10 cellular contexts compared by ENCODE assay signal in the genomic region with DNA sequence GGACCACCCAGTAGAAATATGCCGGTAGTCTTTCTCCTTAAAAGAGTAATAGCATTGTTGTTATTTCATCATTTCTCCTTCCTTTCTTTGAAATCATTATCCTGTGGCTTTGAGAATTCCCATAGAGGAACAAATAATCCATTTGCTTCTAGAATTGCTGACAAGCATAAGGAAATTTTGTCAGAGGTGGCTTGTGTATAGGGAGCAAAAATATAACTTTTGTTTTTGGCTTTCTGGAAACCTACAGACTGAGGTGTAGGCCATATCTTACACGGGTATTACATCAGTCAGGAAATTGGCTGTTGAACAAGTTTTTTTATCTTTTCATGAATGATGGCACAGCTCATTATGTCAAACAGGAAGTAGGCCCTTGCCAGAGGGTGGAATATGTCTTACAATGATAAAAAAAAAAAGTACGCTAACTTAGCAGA.
DNase-seq lines count a peak whose midpoint lies in the region; TF ChIP-seq lines count a peak whose summit lies in the region.
"Had no signal": no experiment of that assay in that cellular context is flagged by ENCODE, and none has a peak within 500 bp of the region (broad histone marks: within the 10 kb centered on the region; RNA-seq: fewer than 3 reads in every experiment).

No MANE protein-coding gene starts in this region.

- peaks cover 15% of the 10 kb centered on the region for H3K4me1 ChIP-seq in Caco-2
- peaks cover 18% of the 10 kb centered on the region for H3K4me1 ChIP-seq in HUES48 (ENCODE audit: control insufficient read depth, insufficient read depth, low read length)

- H3K36me3 ChIP-seq in Caco-2 (ENCODE audit: control insufficient read depth, insufficient read depth, low read length): no peaks in the 10 kb centered on the region
- H3K36me3 ChIP-seq in HUES48 (ENCODE audit: control insufficient read depth, insufficient read depth, low read length): no peaks in the 10 kb centered on the region

- H3K27me3 Mint-ChIP-seq in Caco-2 (ENCODE audit: insufficient read depth, unreplicated experiment): no peaks in the 10 kb centered on the region

- H3K27me3 ChIP-seq in Caco-2 (replicated peaks; ENCODE audit: control insufficient read depth, insufficient read depth, low read length) (no peaks in the 10 kb centered on the region), HUES48 (ENCODE audit: control insufficient read depth, insufficient read depth, low read length) (no peaks in the 10 kb centered on the region)

- peak overlapping the region; percentile 91 for H3K27ac Mint-ChIP-seq in Caco-2 (ENCODE audit: unreplicated experiment)
- H3K27ac Mint-ChIP-seq: activated CD4-positive, alpha-beta T cell treated with anti-CD3 and anti-CD28 coated beads, Interleukin-2, amount 10 ng/mL, durations not matched to agents 24 days and 14 days had no signal

- H3K4me3 ChIP-seq in Caco-2 (ENCODE audit: low read depth, low read length) (no peak overlapping the region), HUES48 (ENCODE audit: low read depth, low read length) (no peak overlapping the region)

- H3K27ac ChIP-seq in HUES48 (ENCODE audit: low read depth, low read length): peak overlapping the region; percentile 71

- TF ChIP-seq CTCF in Caco-2 (IDR thresholded peaks at IDR 0.05; ENCODE audit: insufficient read depth in 1 of 2, low read depth in 1 of 2, low read length in 1 of 2, severe bottlenecking in 1 of 2, unreplicated experiment in 1 of 2): no peak

- intact Hi-C loops in Caco-2 (cut with micrococcal nuclease; ENCODE audit: unreplicated experiment): no loop called here

- H3K9me3 Mint-ChIP-seq in Caco-2 (ENCODE audit: unreplicated experiment): peaks cover 24% of the 10 kb centered on the region
- H3K9me3 Mint-ChIP-seq: activated CD4-positive, alpha-beta T cell treated with anti-CD3 and anti-CD28 coated beads, Interleukin-2, amount 10 ng/mL, durations not matched to agents 24 days and 14 days had no signal

- DNase-seq in Caco-2 (peak in 1 of 2 experiments; percentile 9), SW480 (ENCODE audit: low spot score) (peak; percentile 45), iris pigment epithelial cell (ENCODE audit: low read depth) (peak; percentile 73), NCI-H2196 (lab: John Stamatoyannopoulos, UW; ENCODE audit: unreplicated experiment) (no peak), HEK293T (ENCODE audit: extremely low spot score) (no peak), globus pallidus (ENCODE audit: low spot score) (no peak)
- DNase-seq in stimulated activated naive CD4-positive, alpha-beta T cell (lab: John Stamatoyannopoulos, UW): no peak
- DNase-seq: activated CD4-positive, alpha-beta T cell treated with anti-CD3 and anti-CD28 coated beads, Interleukin-2, amount 10 ng/mL, durations not matched to agents 24 days and 14 days; GOT3 had no signal

- no TSS peak for BruUV-seq in Caco-2 (replicated peaks; lab: Mats Ljungman, UMichigan)

- H3K4me1 Mint-ChIP-seq in Caco-2 (ENCODE audit: low read depth, unreplicated experiment): peaks cover 12% of the 10 kb centered on the region

- no peaks in the 10 kb centered on the region for H3K9me3 ChIP-seq in Caco-2
- H3K9me3 ChIP-seq in HUES48 (ENCODE audit: control insufficient read depth, insufficient read depth, low read length): no peaks in the 10 kb centered on the region

- CTCF ChIA-PET in Caco-2 (lab: Charles Lee) (no interaction called here), HEK293T (lab: Yijun Ruan, JAX) (no interaction called here)

- H3K4me3 Mint-ChIP-seq in Caco-2 (ENCODE audit: unreplicated experiment): no peak overlapping the region
- H3K4me3 Mint-ChIP-seq: activated CD4-positive, alpha-beta T cell treated with anti-CD3 and anti-CD28 coated beads, Interleukin-2, amount 10 ng/mL, durations not matched to agents 24 days and 14 days had no signal

- H3K36me3 Mint-ChIP-seq in Caco-2 (ENCODE audit: insufficient read depth, unreplicated experiment): no peaks in the 10 kb centered on the region

- peak overlapping the region; percentile 19; the same call in 1 of the 2 replicates for H3K9ac ChIP-seq in HUES48 (ENCODE audit: low read depth, low read length)

- POLR2A ChIA-PET in Caco-2 (lab: Charles Lee) (no interaction called here), HEK293T (lab: Yijun Ruan, JAX) (no interaction called here)

TF ChIP-seq in HEK293T, 16 proteins besides CTCF, POLR2A, EP300 and RAD21:
- TF ChIP-seq FOXK2 (IDR thresholded peaks at IDR 0.05) (no peak), ARNT (IDR thresholded peaks at IDR 0.05) (no peak), L3MBTL2 (conservative IDR thresholded peaks at IDR 0.05) (no peak), SP1 (IDR thresholded peaks at IDR 0.05) (no peak), NFRKB (IDR thresholded peaks at IDR 0.05) (no peak), ZNF384 (IDR thresholded peaks at IDR 0.05) (no peak), HDGF (IDR thresholded peaks at IDR 0.05; ENCODE audit: borderline replicate concordance) (no peak), LEF1 (IDR thresholded peaks at IDR 0.05; ENCODE audit: borderline replicate concordance) (no peak), SUZ12 (IDR thresholded peaks at IDR 0.05) (no peak), ELF4 (IDR thresholded peaks at IDR 0.05) (no peak), TARDBP (IDR thresholded peaks at IDR 0.05) (no peak), FOXA1 (IDR thresholded peaks at IDR 0.05) (no peak)
- TF ChIP-seq, protein P1, sequence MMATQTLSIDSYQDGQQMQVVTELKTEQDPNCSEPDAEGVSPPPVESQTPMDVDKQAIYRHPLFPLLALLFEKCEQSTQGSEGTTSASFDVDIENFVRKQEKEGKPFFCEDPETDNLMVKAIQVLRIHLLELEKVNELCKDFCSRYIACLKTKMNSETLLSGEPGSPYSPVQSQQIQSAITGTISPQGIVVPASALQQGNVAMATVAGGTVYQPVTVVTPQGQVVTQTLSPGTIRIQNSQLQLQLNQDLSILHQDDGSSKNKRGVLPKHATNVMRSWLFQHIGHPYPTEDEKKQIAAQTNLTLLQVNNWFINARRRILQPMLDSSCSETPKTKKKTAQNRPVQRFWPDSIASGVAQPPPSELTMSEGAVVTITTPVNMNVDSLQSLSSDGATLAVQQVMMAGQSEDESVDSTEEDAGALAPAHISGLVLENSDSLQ (IDR thresholded peaks at IDR 0.05): no peak

Comparison
In these comparisons a context has a peak if more than half of its experiments do, and no peak if none do; other contexts are left out.
1. DNase-seq: peak in SW480 (single experiment) and iris pigment epithelial cell (single experiment); none in NCI-H2196 (single experiment), HEK293T (single experiment), stimulated activated naive CD4-positive, alpha-beta T cell (0 of 6) and globus pallidus (single experiment).